In the genomic region with DNA sequence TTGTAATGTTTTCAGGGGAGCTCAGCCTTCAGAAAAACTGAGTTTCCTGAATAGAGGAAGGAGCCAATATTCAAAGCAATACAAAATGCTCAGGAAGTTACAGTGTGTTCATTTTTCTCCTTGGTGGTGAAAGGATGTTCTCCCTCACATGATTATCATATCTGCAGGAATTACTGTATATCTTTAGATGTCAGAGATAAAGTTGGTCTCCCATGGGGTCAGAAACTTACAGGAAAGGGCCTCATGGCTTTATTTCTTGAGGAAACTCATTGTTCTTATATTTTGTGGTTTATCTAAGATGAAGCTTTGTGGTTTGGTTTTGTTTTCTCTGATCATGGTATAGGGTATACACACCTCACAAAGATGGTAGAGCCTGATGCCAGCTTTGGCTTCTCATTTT, we compare ENCODE assay signal across 15 cellular contexts.
DNase-seq lines count a peak whose midpoint lies in the region; ATAC-seq and TF ChIP-seq lines count a peak whose summit lies in the region.
"Had no signal": no experiment of that assay in that cellular context is flagged by ENCODE, and none has a peak within 500 bp of the region (broad histone marks: within the 10 kb centered on the region; RNA-seq: fewer than 3 reads in every experiment).

No MANE protein-coding gene starts in this region.

- no peaks in the 10 kb centered on the region for H3K9me3 Mint-ChIP-seq in stimulated activated effector memory CD8-positive, alpha-beta T cell treated with anti-CD3 and anti-CD28 coated beads, Interleukin-12 subunit alpha, Interleukin-12 subunit beta, amount 100 ng/mL, for 72 hours
- H3K9me3 Mint-ChIP-seq: CD14-positive monocyte had no signal

- H3K27me3 ChIP-seq in HL-60 (ENCODE audit: insufficient read depth, poor library complexity, severe bottlenecking) = no peaks in the 10 kb centered on the region

- no peak overlapping the region for H3K27ac Mint-ChIP-seq in stimulated activated effector memory CD8-positive, alpha-beta T cell treated with anti-CD3 and anti-CD28 coated beads, Interleukin-12 subunit alpha, Interleukin-12 subunit beta, amount 100 ng/mL, for 72 hours

- DNase-seq in COLO829 (ENCODE audit: low spot score) (peak; percentile 43), HL-60 (ENCODE audit: low read depth in 1 of 2, low spot score in 1 of 2) (no peak), SK-MEL-5 (ENCODE audit: low read depth, low spot score) (peak; percentile 93), foreskin melanocyte (peak; percentile 45), germinal center (ENCODE audit: low spot score) (no peak), NCI-H1436 treated with DMSO at 0.1 percent for 48 hours (lab: John Stamatoyannopoulos, UW) (no peak)
- no peak for DNase-seq in stimulated activated effector memory CD8-positive, alpha-beta T cell treated with anti-CD3 and anti-CD28 coated beads, Interleukin-12 subunit alpha, Interleukin-12 subunit beta, amount 100 ng/mL, for 72 hours (ENCODE audit: low spot score in 2 of 2)
- DNase-seq: NCI-H1436; NCI-H2107; NCI-H226; NCI-H526; NK-92 treated with Interleukin-12 subunit alpha and Interleukin-12 subunit beta, amount 100 ng/mL, for 24 hours had no signal

- peak overlapping the region; percentile 31 for H3K27ac ChIP-seq in HL-60 (replicated peaks)

- ATAC-seq in stimulated activated effector memory CD8-positive, alpha-beta T cell treated with anti-CD3 and anti-CD28 coated beads, Interleukin-12 subunit alpha, Interleukin-12 subunit beta, amount 100 ng/mL, for 72 hours = no peak
- ATAC-seq: Panc1, Right ventricle myocardium inferior had no signal

- no peaks in the 10 kb centered on the region for H3K36me3 Mint-ChIP-seq in stimulated activated effector memory CD8-positive, alpha-beta T cell treated with anti-CD3 and anti-CD28 coated beads, Interleukin-12 subunit alpha, Interleukin-12 subunit beta, amount 100 ng/mL, for 72 hours
- H3K36me3 Mint-ChIP-seq: CD14-positive monocyte had no signal

- TF ChIP-seq CTCF in HL-60 (IDR thresholded peaks at IDR 0.05; ENCODE audit: insufficient read depth, low read length) = no peak

- no peak overlapping the region for H3K4me3 Mint-ChIP-seq in stimulated activated effector memory CD8-positive, alpha-beta T cell treated with anti-CD3 and anti-CD28 coated beads, Interleukin-12 subunit alpha, Interleukin-12 subunit beta, amount 100 ng/mL, for 72 hours

- no peak overlapping the region for H3K4me3 ChIP-seq in HL-60 (replicated peaks; ENCODE audit: insufficient read depth, low read length)

- in situ Hi-C loops in SK-MEL-5 (cut with HindIII; ENCODE audit: low pct_unique_long_range_greater_than_20kb, low sequenced_read_pairs) = no loop called here

- H3K4me1 Mint-ChIP-seq in stimulated activated effector memory CD8-positive, alpha-beta T cell treated with anti-CD3 and anti-CD28 coated beads, Interleukin-12 subunit alpha, Interleukin-12 subunit beta, amount 100 ng/mL, for 72 hours = peaks cover 5% of the 10 kb centered on the region

Comparison
In these comparisons a context has a peak if more than half of its experiments do, and no peak if none do; other contexts are left out.
1. DNase-seq: peak in COLO829 (single experiment), SK-MEL-5 (single experiment) and foreskin melanocyte (single experiment); none in HL-60 (0 of 2), germinal center (single experiment), NCI-H1436 treated with DMSO at 0.1 percent for 48 hours (single experiment) and stimulated activated effector memory CD8-positive, alpha-beta T cell treated with anti-CD3 and anti-CD28 coated beads, Interleukin-12 subunit alpha, Interleukin-12 subunit beta, amount 100 ng/mL, for 72 hours (0 of 2).